Comparison of ENCODE assay signal across 8 cellular contexts in the genomic region with DNA sequence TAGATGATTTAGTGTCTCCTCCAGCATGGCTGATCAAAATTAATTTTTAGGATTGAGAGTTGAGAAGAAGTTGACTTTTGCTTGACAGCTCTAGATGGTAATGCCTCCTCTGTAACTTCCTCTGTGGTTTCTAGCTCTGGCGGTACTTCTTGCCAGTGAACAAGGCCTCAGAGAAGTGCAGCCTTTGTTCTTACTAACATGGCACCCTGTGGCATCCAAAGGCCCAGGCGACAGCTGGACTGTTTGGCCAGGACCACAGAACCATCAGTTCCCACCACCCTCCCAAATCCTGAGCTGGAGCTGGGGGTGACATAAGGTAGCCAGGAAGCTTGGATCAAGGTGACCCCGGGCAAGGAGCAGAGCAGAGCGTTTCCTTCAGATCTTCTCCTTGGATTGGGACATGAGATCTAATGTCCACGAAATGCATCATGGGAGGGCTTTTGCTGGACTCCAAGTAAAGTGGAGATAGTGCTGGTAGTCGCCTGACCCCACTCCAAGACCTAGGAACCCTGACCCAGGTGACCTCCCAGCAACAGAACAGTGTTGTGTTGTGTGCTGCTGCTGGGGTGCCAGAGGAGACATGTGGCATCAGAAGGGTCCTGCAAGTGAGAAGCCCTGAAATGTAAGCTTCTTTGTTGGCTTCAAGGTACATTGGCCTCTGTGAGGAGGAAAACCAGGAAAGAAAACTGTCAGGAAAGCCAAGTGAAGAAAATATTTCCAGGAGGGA. TPM values are rescaled to one million over a fixed set of nuclear protein-coding genes. Genes with fewer than 3 reads are reported as not detected.
A peak's percentile ranks its signal among the peaks of the same experiment; 100 is the strongest.
DNase-seq lines count a peak whose midpoint lies in the region; ATAC-seq and TF ChIP-seq lines count a peak whose summit lies in the region.

No MANE protein-coding gene starts in this region.

- POLR2A ChIA-PET in activated CD4-positive, alpha-beta T cell treated with anti-CD3 and anti-CD28 coated beads for 36 hours (lab: Charles Lee), result interaction anchor here (0.7 to 0.8 kb wide), 2 partner anchors 10 to 33 kb away, joined by 3 read pairs; no protein-coding TSS in a partner anchor
- POLR2A ChIA-PET in activated CD8-positive, alpha-beta T cell treated with anti-CD3 and anti-CD28 coated beads, Interleukin-2, amount 10 ng/mL, durations not matched to agents 7 days and 5 days (lab: Charles Lee), result interaction anchor here (0.5 to 1.3 kb wide), 6 partner anchors 8 to 674 kb away, joined by 3 to 7 read pairs (median 4); partner anchors contain the start of gene YME1L1

- H3K36me3 ChIP-seq in WERI-Rb-1 (no peaks in the 10 kb centered on the region), MG63 (no peaks in the 10 kb centered on the region)

- H3K4me3 ChIP-seq in WERI-Rb-1 (ENCODE audit: low read depth, low read length), result no peak overlapping the region
- no peak overlapping the region for H3K4me3 ChIP-seq in MG63

- ATAC-seq in activated CD4-positive, alpha-beta T cell treated with anti-CD3 and anti-CD28 coated beads for 36 hours, result peak; percentile 64
- ATAC-seq in HG03175 (IDR thresholded peaks at IDR 0.05; ENCODE audit: unreplicated experiment), result peak; percentile 46
- peak; percentile 64 for ATAC-seq in activated CD8-positive, alpha-beta T cell treated with anti-CD3 and anti-CD28 coated beads, Interleukin-2, amount 10 ng/mL, durations not matched to agents 7 days and 5 days

- CTCF ChIA-PET in activated CD4-positive, alpha-beta T cell treated with anti-CD3 and anti-CD28 coated beads for 36 hours (lab: Charles Lee), result interaction anchor here (0.5 to 1.0 kb wide), 2 partner anchors 12 to 109 kb away, joined by 3 to 4 read pairs; no protein-coding TSS in a partner anchor
- CTCF ChIA-PET in activated CD8-positive, alpha-beta T cell treated with anti-CD3 and anti-CD28 coated beads, Interleukin-2, amount 10 ng/mL, durations not matched to agents 7 days and 5 days (lab: Charles Lee), result interaction anchor here (1.1 to 2.3 kb wide), 4 partner anchors 9 to 39 kb away, joined by 3 to 10 read pairs (median 4); no protein-coding TSS in a partner anchor

- DNase-seq in activated CD4-positive, alpha-beta T cell treated with anti-CD3 and anti-CD28 coated beads for 36 hours, result peak; percentile 55
- no peak for DNase-seq in activated CD4-positive, alpha-beta T cell treated with anti-CD3 and anti-CD28 coated beads for 48 hours
- peak; percentile 74 for DNase-seq in activated CD8-positive, alpha-beta T cell treated with anti-CD3 and anti-CD28 coated beads, Interleukin-2, amount 10 ng/mL, durations not matched to agents 7 days and 5 days
- peak in 4 of 6 experiments; percentile 14 to 70 (median 60) for DNase-seq in stimulated activated naive CD4-positive, alpha-beta T cell (lab: John Stamatoyannopoulos, UW)
- DNase-seq in WERI-Rb-1, result no peak
- no peak for DNase-seq in iPS-NIHi11 (ENCODE audit: low spot score)
- DNase-seq in MG63, result no peak

- intact Hi-C loops in activated CD4-positive, alpha-beta T cell treated with anti-CD3 and anti-CD28 coated beads for 36 hours (cut with DNase I, micrococcal nuclease), result loop anchor here in 1 of 2 experiments (10.0 kb wide), 1 partner anchor 1025 kb away; the partner anchor contains the start of gene RAB18

- H3K27me3 ChIP-seq in WERI-Rb-1 (ENCODE audit: insufficient read depth, low read depth, severe bottlenecking), result no peaks in the 10 kb centered on the region
- H3K27me3 ChIP-seq in MG63, result no peaks in the 10 kb centered on the region

- H3K27ac ChIP-seq in WERI-Rb-1, result no peak overlapping the region

- H3K9me3 ChIP-seq in WERI-Rb-1 (ENCODE audit: severe bottlenecking) (no peaks in the 10 kb centered on the region), MG63 (no peaks in the 10 kb centered on the region)

- peak overlapping the region; percentile 21 for H3K4me3 Mint-ChIP-seq in activated CD4-positive, alpha-beta T cell treated with anti-CD3 and anti-CD28 coated beads for 36 hours
- peak overlapping the region; percentile 55 for H3K4me3 Mint-ChIP-seq in activated CD8-positive, alpha-beta T cell treated with anti-CD3 and anti-CD28 coated beads, Interleukin-2, amount 10 ng/mL, durations not matched to agents 7 days and 5 days

- H3K9me3 Mint-ChIP-seq in activated CD4-positive, alpha-beta T cell treated with anti-CD3 and anti-CD28 coated beads for 36 hours (ENCODE audit: low read depth), result peaks cover 2% of the 10 kb centered on the region
- H3K9me3 Mint-ChIP-seq in activated CD8-positive, alpha-beta T cell treated with anti-CD3 and anti-CD28 coated beads, Interleukin-2, amount 10 ng/mL, durations not matched to agents 7 days and 5 days (ENCODE audit: insufficient read depth), result no peaks in the 10 kb centered on the region

- peaks cover 33% of the 10 kb centered on the region for H3K36me3 Mint-ChIP-seq in activated CD4-positive, alpha-beta T cell treated with anti-CD3 and anti-CD28 coated beads for 36 hours (ENCODE audit: low read depth)
- peaks cover 44% of the 10 kb centered on the region for H3K36me3 Mint-ChIP-seq in activated CD8-positive, alpha-beta T cell treated with anti-CD3 and anti-CD28 coated beads, Interleukin-2, amount 10 ng/mL, durations not matched to agents 7 days and 5 days (ENCODE audit: low read depth)

- peaks cover 74% of the 10 kb centered on the region for H3K4me1 Mint-ChIP-seq in activated CD4-positive, alpha-beta T cell treated with anti-CD3 and anti-CD28 coated beads for 36 hours
- peaks cover 75% of the 10 kb centered on the region for H3K4me1 Mint-ChIP-seq in activated CD8-positive, alpha-beta T cell treated with anti-CD3 and anti-CD28 coated beads, Interleukin-2, amount 10 ng/mL, durations not matched to agents 7 days and 5 days (ENCODE audit: low read depth)

- H3K27me3 Mint-ChIP-seq in activated CD4-positive, alpha-beta T cell treated with anti-CD3 and anti-CD28 coated beads for 36 hours, result no peaks in the 10 kb centered on the region
- H3K27me3 Mint-ChIP-seq in activated CD8-positive, alpha-beta T cell treated with anti-CD3 and anti-CD28 coated beads, Interleukin-2, amount 10 ng/mL, durations not matched to agents 7 days and 5 days (ENCODE audit: low read depth), result no peaks in the 10 kb centered on the region

- no peak for TF ChIP-seq CTCF in WERI-Rb-1 (IDR thresholded peaks at IDR 0.05; ENCODE audit: low read depth, low read length)

- peak overlapping the region; percentile 94 for H3K27ac Mint-ChIP-seq in activated CD4-positive, alpha-beta T cell treated with anti-CD3 and anti-CD28 coated beads for 36 hours
- peak overlapping the region; percentile 92 for H3K27ac Mint-ChIP-seq in activated CD8-positive, alpha-beta T cell treated with anti-CD3 and anti-CD28 coated beads, Interleukin-2, amount 10 ng/mL, durations not matched to agents 7 days and 5 days

RNA-seq across cellular contexts. Expression of gene APBB1IP, which starts 41.8 kb away (rescaled TPM):
- 10 to 100 TPM; 53.3 to 66.4 TPM for total RNA-seq in activated CD4-positive, alpha-beta T cell treated with anti-CD3 and anti-CD28 coated beads for 36 hours
- total RNA-seq in activated CD8-positive, alpha-beta T cell treated with anti-CD3 and anti-CD28 coated beads, Interleukin-2, amount 10 ng/mL, durations not matched to agents 7 days and 5 days, result 10 to 100 TPM; 75.9 to 76.0 TPM
- total RNA-seq in MG63 (2014; rRNA removed; shearing (Covaris generic); ENCODE audit: low replicate concordance), result not detected in 2 replicates

Comparison
In these comparisons a context has a peak if more than half of its experiments do, and no peak if none do; other contexts are left out.
1. DNase-seq: peak in activated CD4-positive, alpha-beta T cell treated with anti-CD3 and anti-CD28 coated beads for 36 hours (single experiment), activated CD8-positive, alpha-beta T cell treated with anti-CD3 and anti-CD28 coated beads, Interleukin-2, amount 10 ng/mL, durations not matched to agents 7 days and 5 days (single experiment) and stimulated activated naive CD4-positive, alpha-beta T cell (4 of 6); none in activated CD4-positive, alpha-beta T cell treated with anti-CD3 and anti-CD28 coated beads for 48 hours (single experiment), WERI-Rb-1 (single experiment), iPS-NIHi11 (single experiment) and MG63 (single experiment).
2. RNA of gene APBB1IP, which starts 41.8 kb away (total RNA-seq): 75.9 to 76.0 TPM in activated CD8-positive, alpha-beta T cell treated with anti-CD3 and anti-CD28 coated beads, Interleukin-2, amount 10 ng/mL, durations not matched to agents 7 days and 5 days and 53.3 to 66.4 TPM in activated CD4-positive, alpha-beta T cell treated with anti-CD3 and anti-CD28 coated beads for 36 hours; not detected in MG63; every median in the first group is over 10 times any median in the second.
3. Peak in every context shown above with its lines, with median percentiles within 50 percentile points of each other: ATAC-seq.